ENCODE assay signal across 11 cellular contexts in the genomic region with DNA sequence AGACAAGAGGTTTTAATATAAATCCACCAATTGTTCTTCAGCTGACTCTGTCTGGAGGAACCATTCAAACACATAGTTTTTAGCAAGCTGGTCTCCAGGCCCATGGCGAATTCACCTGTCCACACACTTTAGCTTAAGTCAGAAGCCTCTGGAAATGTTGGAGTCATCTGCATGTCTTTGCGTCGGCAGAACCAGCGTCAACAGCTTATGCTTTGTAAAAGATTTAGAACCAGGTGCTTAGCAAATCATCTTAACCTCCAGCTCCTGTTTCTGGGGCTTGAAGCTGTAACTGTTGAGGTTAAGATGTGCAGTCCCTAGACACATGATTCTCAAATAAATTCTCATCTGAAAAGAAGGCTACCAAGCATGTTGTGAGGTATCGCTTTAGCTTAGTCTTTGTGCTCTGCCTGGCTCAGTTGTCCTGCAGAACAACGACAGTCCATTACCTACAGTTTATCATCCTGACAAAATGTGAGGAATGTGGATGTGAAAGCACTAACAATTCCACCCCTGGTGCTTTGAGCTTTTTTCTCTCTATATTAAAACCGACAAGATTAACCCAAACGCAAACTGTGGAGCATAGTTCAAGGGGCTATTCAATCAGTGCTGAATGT. TPM values are rescaled to one million over a fixed set of nuclear protein-coding genes. Genes with fewer than 3 reads are reported as not detected.
DNase-seq lines count a peak whose midpoint lies in the region; ATAC-seq and TF ChIP-seq lines count a peak whose summit lies in the region.
"Had no signal": no experiment of that assay in that cellular context is flagged by ENCODE, and none has a peak within 500 bp of the region (broad histone marks: within the 10 kb centered on the region; RNA-seq: fewer than 3 reads in every experiment).

No MANE protein-coding gene starts in this region.

- H3K9me3 ChIP-seq in ES-I3 (ENCODE audit: control insufficient read depth, insufficient read depth, low read length) = no peaks in the 10 kb centered on the region
- no peaks in the 10 kb centered on the region for H3K9me3 ChIP-seq in iPS-15b (ENCODE audit: control insufficient read depth, insufficient read depth, low read length)
- no peaks in the 10 kb centered on the region for H3K9me3 ChIP-seq in uterus
- no peaks in the 10 kb centered on the region for H3K9me3 ChIP-seq in CD4-positive, alpha-beta T cell (ENCODE audit: control insufficient read depth, low read length)

- H3K27ac ChIP-seq in uterus = peak overlapping the region in 1 of 2 donors; percentile 88
- no peak overlapping the region for H3K27ac ChIP-seq in CD4-positive, alpha-beta T cell (ENCODE audit: low read depth, low read length)

- H3K4me1 ChIP-seq in ES-I3 (ENCODE audit: insufficient read depth, low read length) (peaks cover 61% of the 10 kb centered on the region), iPS-15b (ENCODE audit: control insufficient read depth, insufficient read depth, low read length) (peaks cover 47% of the 10 kb centered on the region), uterus (peaks cover 0 to 8% of the 10 kb centered on the region in 2 donors)

- H3K36me3 Mint-ChIP-seq in progenitor cell of endocrine pancreas (ENCODE audit: insufficient read depth) = no peaks in the 10 kb centered on the region
- peaks cover 6% of the 10 kb centered on the region for H3K36me3 Mint-ChIP-seq in effector memory CD8-positive, alpha-beta T cell (ENCODE audit: insufficient read depth)
- no peaks in the 10 kb centered on the region for H3K36me3 Mint-ChIP-seq in CD4-positive, alpha-beta T cell (ENCODE audit: low read depth)

- TF ChIP-seq POLR2A in uterus (IDR thresholded peaks at IDR 0.05) = no peak

- no peaks in the 10 kb centered on the region for H3K36me3 ChIP-seq in ES-I3 (ENCODE audit: insufficient read depth, low read length)
- no peaks in the 10 kb centered on the region for H3K36me3 ChIP-seq in iPS-15b (ENCODE audit: control insufficient read depth, insufficient read depth, low read length)
- no peaks in the 10 kb centered on the region for H3K36me3 ChIP-seq in uterus

- CTCF ChIA-PET in CD4-positive, alpha-beta T cell (lab: Charles Lee) = no interaction called here

- H3K27ac Mint-ChIP-seq in progenitor cell of endocrine pancreas = peak overlapping the region; percentile 84
- no peak overlapping the region for H3K27ac Mint-ChIP-seq in effector memory CD8-positive, alpha-beta T cell
- H3K27ac Mint-ChIP-seq in CD4-positive, alpha-beta T cell = no peak overlapping the region

- intact Hi-C loops in uterus (cut with DNase I; ENCODE audit: low total_unique reads) = no loop called here
- intact Hi-C loops in CD4-positive, alpha-beta T cell (cut with DNase I, micrococcal nuclease) = loop anchor here in 1 of 2 experiments (10.0 kb wide), 1 partner anchor 1756 kb away; no protein-coding TSS in a partner anchor

- ATAC-seq in effector memory CD8-positive, alpha-beta T cell (replicated peaks) = no peak
- ATAC-seq in CD4-positive, alpha-beta T cell (ENCODE audit: poor library complexity) = no peak

- peaks cover 42% of the 10 kb centered on the region for H3K27me3 ChIP-seq in iPS-15b (ENCODE audit: control insufficient read depth, insufficient read depth, low read length)
- H3K27me3 ChIP-seq in uterus = no peaks in the 10 kb centered on the region
- peaks cover 60% of the 10 kb centered on the region for H3K27me3 ChIP-seq in CD4-positive, alpha-beta T cell (ENCODE audit: control insufficient read depth, insufficient read depth, low read length)

- in situ Hi-C loops in astrocyte of the cerebellum (cut with HindIII; ENCODE audit: low sequenced_read_pairs) = loop anchor here (10.0 kb wide), 1 partner anchor 1766 kb away; no protein-coding TSS in a partner anchor

- no peak for TF ChIP-seq CTCF in astrocyte of the cerebellum (IDR thresholded peaks at IDR 0.05; ENCODE audit: low read depth, low read length, missing control alignments)
- no peak for TF ChIP-seq CTCF in progenitor cell of endocrine pancreas (IDR thresholded peaks at IDR 0.05; ENCODE audit: unreplicated experiment)
- TF ChIP-seq CTCF in uterus (IDR thresholded peaks at IDR 0.05) = no peak
- no peak for TF ChIP-seq CTCF in CD4-positive, alpha-beta T cell (IDR thresholded peaks at IDR 0.05)

- no peaks in the 10 kb centered on the region for H3K27me3 Mint-ChIP-seq in progenitor cell of endocrine pancreas
- H3K27me3 Mint-ChIP-seq in effector memory CD8-positive, alpha-beta T cell = peaks cover 70 to 86% of the 10 kb centered on the region in 2 donors
- H3K27me3 Mint-ChIP-seq in CD4-positive, alpha-beta T cell = peaks cover 80% of the 10 kb centered on the region

- H3K4me3 ChIP-seq in astrocyte of the cerebellum (ENCODE audit: low read depth, low read length) (peak overlapping the region; percentile 74), iPS-15b (ENCODE audit: low read depth, low read length) (peak overlapping the region; percentile 1), uterus (no peak overlapping the region)

- peak overlapping the region; percentile 90 for H3K4me3 Mint-ChIP-seq in progenitor cell of endocrine pancreas (ENCODE audit: low read depth)
- no peak overlapping the region for H3K4me3 Mint-ChIP-seq in effector memory CD8-positive, alpha-beta T cell
- no peak overlapping the region for H3K4me3 Mint-ChIP-seq in CD4-positive, alpha-beta T cell

- H3K9ac ChIP-seq in ES-I3 (ENCODE audit: low read depth, low read length) = peak overlapping the region; percentile 4; the same call in 1 of the 2 replicates
- H3K9ac ChIP-seq in iPS-15b (ENCODE audit: low read depth, low read length) = no peak overlapping the region

- DNase-seq in astrocyte of the cerebellum (ENCODE audit: low read depth) (no peak), progenitor cell of endocrine pancreas (ENCODE audit: low spot score, unreplicated experiment) (no peak), uterus (no peak), cerebellar nuclear complex (lab: John Stamatoyannopoulos, UW) (no peak)
- no peak for DNase-seq in effector memory CD8-positive, alpha-beta T cell
- no peak for DNase-seq in CD4-positive, alpha-beta T cell
- DNase-seq: C1 segment of cervical spinal cord; NCI-H1436 treated with DMSO at 0.1 percent for 48 hours; stimulated activated naive CD4-positive, alpha-beta T cell treated with Interleukin-2 at 50 U/mL for 16 hours had no signal

- H3K4me1 Mint-ChIP-seq in progenitor cell of endocrine pancreas (ENCODE audit: low read depth) = peaks cover 65% of the 10 kb centered on the region
- peaks cover 5 to 13% of the 10 kb centered on the region in 2 donors for H3K4me1 Mint-ChIP-seq in effector memory CD8-positive, alpha-beta T cell (ENCODE audit: low read depth in 2 of 2)
- peaks cover 20% of the 10 kb centered on the region for H3K4me1 Mint-ChIP-seq in CD4-positive, alpha-beta T cell (ENCODE audit: low read depth)

- no peaks in the 10 kb centered on the region for H3K9me3 Mint-ChIP-seq in progenitor cell of endocrine pancreas (ENCODE audit: low read depth)
- no peaks in the 10 kb centered on the region for H3K9me3 Mint-ChIP-seq in effector memory CD8-positive, alpha-beta T cell
- H3K9me3 Mint-ChIP-seq in CD4-positive, alpha-beta T cell = no peaks in the 10 kb centered on the region

- POLR2A ChIA-PET in CD4-positive, alpha-beta T cell (lab: Charles Lee) = no interaction called here

RNA-seq across cellular contexts. Expression of gene EFNB2, which starts 4.4 kb away (rescaled TPM):
- 44.2 and 50.8 TPM in 2 replicates for total RNA-seq in progenitor cell of endocrine pancreas
- total RNA-seq in uterus = 10 to 100 TPM in 3 of 4 donors, 1 to 10 TPM in 1; 8.8 to 65.3 (median 22.7) TPM
- total RNA-seq in CD4-positive, alpha-beta T cell = under 1 TPM; 0.20 to 0.36 TPM

RNA-seq across cellular contexts. Expression of gene ARGLU1, which starts 36.9 kb away (rescaled TPM):
- 148 and 149 TPM in 2 replicates for total RNA-seq in progenitor cell of endocrine pancreas
- 100 to 1,000 TPM in 3 of 4 donors, 10 to 100 TPM in 1; 91.5 to 162 (median 135) TPM for total RNA-seq in uterus
- total RNA-seq in CD4-positive, alpha-beta T cell = 100 to 1,000 TPM; 146 to 152 TPM

Comparison
In these comparisons a context has a peak if more than half of its experiments do, and no peak if none do; other contexts are left out.
1. H3K4me3 ChIP-seq: peak in astrocyte of the cerebellum (single experiment) and iPS-15b (single experiment); none in uterus (0 of 2).
2. RNA of gene EFNB2, which starts 4.4 kb away (total RNA-seq): 44.2 to 50.8 TPM in progenitor cell of endocrine pancreas and 8.8 to 65.3 TPM in uterus; 0.20 to 0.36 TPM in CD4-positive, alpha-beta T cell; every median in the first group is over 4 times any median in the second.